ENCODE assay signal across 1 cellular context in genomic region chr9:120792898-120793765, GRCh38.
A peak's percentile ranks its signal among the peaks of the same experiment; 100 is the strongest.
TF ChIP-seq lines count a peak whose summit lies in the region.

FBXW2 (minus strand) TSS chr9:120793416; CDS start chr9:120788258, 5,158 bp downstream.

TF ChIP-seq in K562, 482 proteins besides CTCF, POLR2A, EP300 and RAD21 (continued from another document and continues in another):
- TF ChIP-seq PHB2 (IDR thresholded peaks at IDR 0.05; ENCODE audit: low read depth) (peak; percentile 59; the same call in 1 of the 2 replicates), HNRNPH1 (optimal IDR thresholded peaks at IDR 0.05; ENCODE audit: low read depth, low read length) (no peak), ZNF639 (CRISPR knock-in tag; conservative IDR thresholded peaks at IDR 0.05 in 1 of 2, IDR thresholded peaks at IDR 0.05 in 1 of 2) (peak in 1 of 2 experiments; percentile 100; a peak in 2 of 4 replicates), AFF1 (IDR thresholded peaks at IDR 0.05; ENCODE audit: low read depth in 1 of 2, partially characterized antibody in 2 of 2) (peak; percentile 59 to 78), PCBP1 (IDR thresholded peaks at IDR 0.05; ENCODE audit: low read depth, low read length, poor library complexity, severe bottlenecking) (peak; percentile 97), ETS2 (tag; IDR thresholded peaks at IDR 0.05; ENCODE audit: borderline replicate concordance, poor library complexity, severe bottlenecking) (no peak), NFXL1 (CRISPR knock-in tag; IDR thresholded peaks at IDR 0.05) (no peak), PRMT5 (CRISPR knock-in tag; IDR thresholded peaks at IDR 0.05) (no peak), MBD1 (CRISPR knock-in tag; IDR thresholded peaks at IDR 0.05) (no peak), ZSCAN29 (IDR thresholded peaks at IDR 0.05) (0 out of 2 replicates have a peak, but pooled peaks have one; percentile 39), ZNF695 (CRISPR knock-in tag; IDR thresholded peaks at IDR 0.05) (0 out of 2 replicates have a peak, but pooled peaks have one; percentile 71), GTF3C2 (IDR thresholded peaks at IDR 0.05; ENCODE audit: borderline replicate concordance, extremely low read depth, insufficient read length) (no peak), CLOCK (CRISPR knock-in tag; IDR thresholded peaks at IDR 0.05; ENCODE audit: borderline replicate concordance) (0 out of 2 replicates have a peak, but pooled peaks have one; percentile 67), MLLT1 (IDR thresholded peaks at IDR 0.05) (peak in 1 of 2 experiments; percentile 57; a peak in 1 of 4 replicates), HBP1 (CRISPR knock-in tag; IDR thresholded peaks at IDR 0.05) (0 out of 2 replicates have a peak, but pooled peaks have one; percentile 78), SMARCA5 (IDR thresholded peaks at IDR 0.05) (peak; percentile 34; the same call in 1 of the 2 replicates), CBFA2T3 (IDR thresholded peaks at IDR 0.05) (peak; percentile 10; the same call in 1 of the 2 replicates), MYBL2 (IDR thresholded peaks at IDR 0.05; ENCODE audit: low read depth) (no peak), MYBL2 (CRISPR knock-in tag; IDR thresholded peaks at IDR 0.05; ENCODE audit: borderline replicate concordance) (no peak), JUND (IDR thresholded peaks at IDR 0.05; ENCODE audit: borderline replicate concordance, low read depth, low read length) (peak; percentile 76), JUND (tag; IDR thresholded peaks at IDR 0.05; ENCODE audit: borderline replicate concordance, low read depth, low read length) (no peak; the same call in 2 of the 3 replicates), WHSC1 (IDR thresholded peaks at IDR 0.05; ENCODE audit: low read length) (no peak), TFAM (CRISPR knock-in tag; conservative IDR thresholded peaks at IDR 0.05) (no peak), BRD4 (IDR thresholded peaks at IDR 0.05) (peak; percentile 76), PKNOX1 (IDR thresholded peaks at IDR 0.05) (peak; percentile 64), ZNF165 (CRISPR knock-in tag; IDR thresholded peaks at IDR 0.05; ENCODE audit: borderline replicate concordance) (0 out of 2 replicates have a peak, but pooled peaks have one; percentile 36), ZNF282 (CRISPR knock-in tag; IDR thresholded peaks at IDR 0.05) (peak; percentile 75; the same call in 1 of the 2 replicates), CBX2 (IDR thresholded peaks at IDR 0.05; ENCODE audit: insufficient read depth, low read length, poor library complexity, severe bottlenecking) (no peak), MITF (IDR thresholded peaks at IDR 0.05) (no peak), BCL6 (CRISPR knock-in tag; IDR thresholded peaks at IDR 0.05) (peak; percentile 50; the same call in 1 of the 2 replicates), MECOM (CRISPR knock-in tag; IDR thresholded peaks at IDR 0.05) (0 out of 2 replicates have a peak, but pooled peaks have one; percentile 7), TOE1 (IDR thresholded peaks at IDR 0.05; ENCODE audit: borderline replicate concordance) (peak; percentile 80), TOE1 (CRISPR knock-in tag; IDR thresholded peaks at IDR 0.05; ENCODE audit: borderline replicate concordance, low read depth) (0 out of 2 replicates have a peak, but pooled peaks have one; percentile 27), HINFP (tag; conservative IDR thresholded peaks at IDR 0.05; ENCODE audit: low read depth) (peak; percentile 91), TBP (optimal IDR thresholded peaks at IDR 0.05; ENCODE audit: low read depth, low read length) (peak; percentile 89), TCF3 (CRISPR knock-in tag; IDR thresholded peaks at IDR 0.05) (no peak), MYC (IDR thresholded peaks at IDR 0.05; ENCODE audit: low read depth, low read length) (peak; percentile 98), MYC (CRISPR knock-in tag; IDR thresholded peaks at IDR 0.05; ENCODE audit: borderline replicate concordance, low read depth) (peak; percentile 83; the same call in 1 of the 2 replicates)
